8 cellular contexts compared by ENCODE assay signal in the genomic region with DNA sequence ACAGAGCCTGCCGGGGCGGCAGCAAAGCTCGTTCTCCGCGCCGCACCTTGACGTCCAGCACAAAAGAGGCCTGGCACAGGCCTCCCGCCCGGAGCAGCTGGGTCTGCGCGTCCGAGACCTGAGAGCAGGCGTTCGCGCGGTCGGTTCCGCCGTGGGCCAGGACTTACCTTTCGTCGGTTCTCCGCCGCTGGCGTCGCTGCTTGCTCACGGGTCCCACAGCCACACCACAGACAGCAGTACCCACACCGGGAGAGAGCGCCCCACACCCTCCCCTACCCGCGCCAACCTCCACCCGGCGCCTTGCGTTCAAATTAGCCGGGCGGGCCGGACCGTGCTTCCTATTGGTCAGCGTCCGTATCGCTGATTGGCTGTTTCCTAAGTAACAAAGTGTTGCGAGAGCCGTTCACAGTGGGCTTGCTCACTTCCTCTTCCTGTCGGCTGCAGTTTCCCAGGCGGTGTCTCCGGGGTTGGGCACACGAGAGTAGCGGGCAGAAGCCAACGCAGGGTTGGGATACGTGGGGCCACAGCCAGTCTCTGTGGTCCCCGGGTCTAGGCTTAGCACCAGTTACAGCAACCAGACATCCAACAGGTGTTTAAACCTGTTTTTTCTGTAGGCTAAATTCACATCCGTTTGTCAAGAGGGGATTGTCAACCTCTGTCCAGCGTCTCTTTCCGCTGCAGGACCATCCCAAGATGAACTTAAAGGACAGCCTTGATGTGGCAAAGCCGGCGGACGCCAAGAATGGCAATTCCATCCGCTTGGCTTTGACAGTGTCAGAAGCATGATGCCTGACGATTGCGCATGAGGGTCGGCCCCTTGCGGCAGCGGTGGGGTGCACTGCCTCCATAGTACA. TPM values are rescaled to one million over a fixed set of nuclear protein-coding genes. Genes with fewer than 3 reads are reported as not detected.
DNase-seq lines count a peak whose midpoint lies in the region; ATAC-seq, FAIRE-seq and TF ChIP-seq lines count a peak whose summit lies in the region.

KIF18B (minus strand) TSS at position 313 of the 854 bp plus-strand sequence. CDS start 11,429 bp downstream, outside the sequence.

- H3K4me3 ChIP-seq in OCI-LY3 (ENCODE audit: low read length) (peak within 1 kb of the TSS; percentile 99), endothelial cell of umbilical vein (replicated peaks in 1 of 3; ENCODE audit: insufficient read depth in 1 of 3, low read depth in 1 of 3, low read length in 3 of 3) (peak within 1 kb of the TSS; percentile 30 to 90 (median 63))

- FAIRE-seq in endothelial cell of umbilical vein (lab: Jason Lieb, UNC): peak; percentile 88

- H3K27me3 ChIP-seq in OCI-LY3 (ENCODE audit: low read depth, low read length): no peaks in the 10 kb centered on the region
- no peaks in the 10 kb centered on the region for H3K27me3 ChIP-seq in endothelial cell of umbilical vein (ENCODE audit: control insufficient read depth in 2 of 2, insufficient read depth in 2 of 2, low read length in 2 of 2)

- TSS peak; percentile 99 for BruUV-seq in endothelial cell of umbilical vein (replicated peaks; lab: Mats Ljungman, UMichigan)

- H4K20me1 ChIP-seq in OCI-LY3 (ENCODE audit: insufficient read depth, low read length): no peaks in the 10 kb centered on the region
- H4K20me1 ChIP-seq in endothelial cell of umbilical vein (replicated peaks; ENCODE audit: control insufficient read depth, extremely low read depth, insufficient read depth, low read length): no peaks in the 10 kb centered on the region

- H3K4me1 ChIP-seq in OCI-LY3 (ENCODE audit: low read length) (peaks cover 11% of the 10 kb centered on the region), endothelial cell of umbilical vein (ENCODE audit: control insufficient read depth, extremely low read depth, insufficient read depth, low read length) (peaks cover 11% of the 10 kb centered on the region)

- DNase-seq in DMS 273 (lab: John Stamatoyannopoulos, UW; ENCODE audit: unreplicated experiment) (peak; percentile 99), HuH-7.5 (ENCODE audit: low spot score) (peak; percentile 97), endothelial cell of umbilical vein (ENCODE audit: low read depth, low spot score) (peak; percentile 92), middle frontal gyrus (ENCODE audit: extremely low spot score, low spot score) (peak; percentile 67)
- DNase-seq in activated CD8-positive, alpha-beta memory T cell treated with anti-CD3 and anti-CD28 coated beads, Interleukin-2, amount 50 U/mL, for 4 hours: peak; percentile 82
- DNase-seq in stimulated activated CD8-positive, alpha-beta memory T cell treated with anti-CD3 and anti-CD28 coated beads, Interleukin-2, amount 100 ng/mL, for 1 hour (ENCODE audit: low read depth in 2 of 2): peak; percentile 62 to 78

- peaks cover 48% of the 10 kb centered on the region for H3K79me2 ChIP-seq in OCI-LY3 (ENCODE audit: low read length)
- peaks cover 47% of the 10 kb centered on the region for H3K79me2 ChIP-seq in endothelial cell of umbilical vein (ENCODE audit: control insufficient read depth, insufficient read depth, low read length)

- peak within 1 kb of the TSS; percentile 86; the same call in 1 of the 2 replicates for H2AFZ ChIP-seq in OCI-LY3 (ENCODE audit: low read depth, low read length)
- H2AFZ ChIP-seq in endothelial cell of umbilical vein (ENCODE audit: low read depth, low read length): peak within 1 kb of the TSS; percentile 71

- dilution Hi-C loops in endothelial cell of umbilical vein (cut with MboI; ENCODE audit: extremely low pct_ligation_motif_present, low sequenced_read_pairs): no loop called here

- no peaks in the 10 kb centered on the region for H3K9me1 ChIP-seq in endothelial cell of umbilical vein (replicated peaks; ENCODE audit: control insufficient read depth, extremely low read depth, insufficient read depth, low read length)

- H3K9ac ChIP-seq in OCI-LY3 (ENCODE audit: low read length): peak within 1 kb of the TSS; percentile 98
- H3K9ac ChIP-seq in endothelial cell of umbilical vein (replicated peaks; ENCODE audit: extremely low read depth, insufficient read depth, low read length): peak within 1 kb of the TSS; percentile 27

- POLR2A ChIA-PET in endothelial cell of umbilical vein (lab: Charles Lee): no interaction called here

- CTCF ChIA-PET in endothelial cell of umbilical vein (lab: Charles Lee): interaction anchor here (3.0 kb wide), 1 partner anchor 188 kb away, joined by 10 read pairs; the partner anchor contains the start of gene ACBD4

- H3K4me2 ChIP-seq in OCI-LY3 (ENCODE audit: low read length) (peak within 1 kb of the TSS; percentile 99), endothelial cell of umbilical vein (ENCODE audit: insufficient read depth, low read length) (peak within 1 kb of the TSS; percentile 84)

- peak; percentile 90 for ATAC-seq in GM21447 (IDR thresholded peaks at IDR 0.05; ENCODE audit: unreplicated experiment)

- intact Hi-C loops in endothelial cell of umbilical vein (cut with micrococcal nuclease): loop anchor here (1.0 to 2.0 kb wide), 2 partner anchors 21 to 71 kb away; partner anchors contain the start of gene C1QL1

- TF ChIP-seq CTCF in OCI-LY3 (IDR thresholded peaks at IDR 0.05; ENCODE audit: low read depth, low read length) (peak; percentile 13; the same call in 1 of the 2 replicates), endothelial cell of umbilical vein (IDR thresholded peaks at IDR 0.05; ENCODE audit: extremely low read depth in 1 of 2, insufficient read depth in 1 of 2, low read depth in 1 of 2, low read length in 2 of 2) (no peak)

- peak; percentile 97 for TF ChIP-seq POLR2A in endothelial cell of umbilical vein (IDR thresholded peaks at IDR 0.05; ENCODE audit: low read depth, low read length)

- H3K9me3 ChIP-seq in OCI-LY3 (ENCODE audit: insufficient read depth, low read length): no peaks in the 10 kb centered on the region
- no peaks in the 10 kb centered on the region for H3K9me3 ChIP-seq in endothelial cell of umbilical vein (replicated peaks; ENCODE audit: control insufficient read depth, insufficient read depth, low read length)

- peaks cover 22% of the 10 kb centered on the region for H3K36me3 ChIP-seq in OCI-LY3 (replicated peaks; ENCODE audit: low read depth, low read length)
- no peaks in the 10 kb centered on the region for H3K36me3 ChIP-seq in endothelial cell of umbilical vein (ENCODE audit: control insufficient read depth in 2 of 2, extremely low read depth in 1 of 2, insufficient read depth in 2 of 2, low read length in 2 of 2)

- peak within 1 kb of the TSS; percentile 84 for H3K27ac ChIP-seq in OCI-LY3 (ENCODE audit: low read length)
- peak within 1 kb of the TSS; percentile 59 for H3K27ac ChIP-seq in endothelial cell of umbilical vein (ENCODE audit: insufficient read depth, low read depth, low read length)

TF ChIP-seq in endothelial cell of umbilical vein, 7 proteins besides CTCF, POLR2A, EP300 and RAD21:
- no peak for TF ChIP-seq MYC (IDR thresholded peaks at IDR 0.05; ENCODE audit: low read depth, low read length)
- TF ChIP-seq POLR2AphosphoS5 (IDR thresholded peaks at IDR 0.05; ENCODE audit: insufficient read depth, low read depth, low read length): peak; percentile 94
TF ChIP-seq in endothelial cell of umbilical vein: peak in this region for 1.

RNA-seq across cellular contexts. Expression of gene KIF18B, which starts in this region (rescaled TPM):
- total RNA-seq in endothelial cell of umbilical vein: 48.4 and 50.3 TPM in 2 replicates
- 24.5 and 25.2 TPM in 2 replicates for polyA plus RNA-seq in endothelial cell of umbilical vein
- polyA plus RNA-seq in endothelial cell of umbilical vein (2011; cell fraction: cytosol; rRNA removed): 18.5 and 19.1 TPM in 2 replicates
- 63.3 and 66.2 TPM in 2 replicates for polyA plus RNA-seq in endothelial cell of umbilical vein (2011; cell fraction: nucleus; rRNA removed)
- polyA plus RNA-seq in endothelial cell of umbilical vein (2012): 7.9 and 15.2 TPM in 2 replicates
- 27.0 and 27.5 TPM in 2 replicates for polyA minus RNA-seq in endothelial cell of umbilical vein
- 20.6 TPM for polyA minus RNA-seq in endothelial cell of umbilical vein (2011; cell fraction: cytosol; rRNA and poly(A)+ RNA removed)
- polyA minus RNA-seq in endothelial cell of umbilical vein (2011; cell fraction: nucleus; rRNA and poly(A)+ RNA removed): 30.2 and 31.6 TPM in 2 replicates

Comparison
In these comparisons a context has a peak if more than half of its experiments do, and no peak if none do; other contexts are left out.
1. Peak in every context shown above with its lines: DNase-seq, ATAC-seq, H3K4me3 ChIP-seq and H3K27ac ChIP-seq.